Comparison of ENCODE assay signal across 11 cellular contexts in the genomic region with DNA sequence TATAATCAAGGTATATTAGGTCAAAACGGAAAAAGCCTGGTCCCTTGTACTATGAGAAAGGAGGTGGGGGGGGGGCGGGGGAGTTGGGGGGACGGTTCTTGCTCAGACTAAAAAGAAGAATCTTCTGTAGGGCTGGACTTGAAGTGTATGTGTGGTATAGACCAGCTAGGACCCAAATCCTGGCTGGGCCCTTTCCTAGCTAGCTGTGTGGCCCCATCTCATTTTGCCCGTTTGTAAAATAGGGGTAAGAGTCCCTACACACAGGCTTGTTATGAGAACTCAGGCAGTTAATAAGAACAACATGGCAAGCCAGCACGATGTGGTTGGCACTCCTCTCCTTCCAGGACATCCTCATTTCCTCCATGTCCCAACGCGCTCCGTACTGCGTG. TPM values are rescaled to one million over a fixed set of nuclear protein-coding genes. Genes with fewer than 3 reads are reported as not detected.
DNase-seq lines count a peak whose midpoint lies in the region; ATAC-seq, FAIRE-seq and TF ChIP-seq lines count a peak whose summit lies in the region.
"Had no signal": no experiment of that assay in that cellular context is flagged by ENCODE, and none has a peak within 500 bp of the region (broad histone marks: within the 10 kb centered on the region; RNA-seq: fewer than 3 reads in every experiment).

No MANE protein-coding gene starts in this region.

- no peak for DNase-seq in Calu3
- peak in 1 of 2 experiments; percentile 6 for DNase-seq in PC-9
- no peak for DNase-seq in osteocyte (ENCODE audit: extremely low spot score, unreplicated experiment)
- DNase-seq in GM12891 (ENCODE audit: insufficient read length, low spot score), result no peak
- no peak for DNase-seq in SKM-1 treated with dmso at 0.1 percent for 144 hours (lab: John Stamatoyannopoulos, UW; ENCODE audit: unreplicated experiment)
- no peak for DNase-seq in UCSD-AML1 (lab: John Stamatoyannopoulos, UW; ENCODE audit: unreplicated experiment)
- DNase-seq: adrenal gland had no signal

- H3K79me2 ChIP-seq in PC-9 (ENCODE audit: low read depth), result no peaks in the 10 kb centered on the region; the same call in 1 of the 2 replicates

- peak overlapping the region; percentile 98 for H3K4me2 ChIP-seq in PC-9

- H3K27ac ChIP-seq in PC-9 (no peak overlapping the region), esophagus (ENCODE audit: low read depth in 2 of 2, low read length in 1 of 2) (no peak overlapping the region)
- H3K27ac ChIP-seq: adrenal gland, neutrophil had no signal

- no peak for TF ChIP-seq CTCF in Calu3 (IDR thresholded peaks at IDR 0.05; ENCODE audit: unreplicated experiment)
- no peak for TF ChIP-seq CTCF in PC-9 (conservative IDR thresholded peaks at IDR 0.05)
- no peak for TF ChIP-seq CTCF in osteocyte (IDR thresholded peaks at IDR 0.05)

- no peak for ATAC-seq in HG03565 (IDR thresholded peaks at IDR 0.05; ENCODE audit: unreplicated experiment)

- intact Hi-C loops in Calu3 (cut with micrococcal nuclease; ENCODE audit: unreplicated experiment), result no loop called here
- intact Hi-C loops in PC-9 (cut with micrococcal nuclease; ENCODE audit: unreplicated experiment), result loop anchor here (1.0 to 5.0 kb wide), 4 partner anchors 32 to 92 kb away; no protein-coding TSS in a partner anchor

- H3K9me3 ChIP-seq in PC-9 (ENCODE audit: insufficient read depth, low read depth), result no peaks in the 10 kb centered on the region
- no peaks in the 10 kb centered on the region for H3K9me3 ChIP-seq in esophagus (ENCODE audit: control insufficient read depth in 2 of 2, insufficient read depth in 1 of 2, low read depth in 1 of 2, low read length in 1 of 2)
- H3K9me3 ChIP-seq: adrenal gland, neutrophil had no signal

- H3K4me1 ChIP-seq in PC-9 (replicated peaks; ENCODE audit: insufficient read depth) (peaks cover 28% of the 10 kb centered on the region), esophagus (ENCODE audit: control insufficient read depth in 2 of 2, insufficient read depth in 2 of 2, low read length in 1 of 2) (peaks cover 2 to 8% of the 10 kb centered on the region in 2 donors)
- H3K4me1 ChIP-seq: adrenal gland had no signal

- TF ChIP-seq POLR2A in GM12891 (IDR thresholded peaks at IDR 0.05; ENCODE audit: low read depth, low read length), result no peak

- H3K27ac Mint-ChIP-seq in Calu3 (ENCODE audit: unreplicated experiment), result no peak overlapping the region
- H3K27ac Mint-ChIP-seq in osteocyte (ENCODE audit: unreplicated experiment), result peak overlapping the region; percentile 86

- peaks cover 3% of the 10 kb centered on the region; the same call in 1 of the 2 replicates for H4K20me1 ChIP-seq in PC-9 (ENCODE audit: insufficient read depth)

- H3K36me3 Mint-ChIP-seq in Calu3 (ENCODE audit: insufficient read depth, unreplicated experiment) (peaks cover 6% of the 10 kb centered on the region), osteocyte (ENCODE audit: unreplicated experiment) (no peaks in the 10 kb centered on the region)

- peak overlapping the region; percentile 90 for H2AFZ ChIP-seq in PC-9

- H3K27me3 Mint-ChIP-seq in Calu3 (ENCODE audit: unreplicated experiment), result peaks cover 82% of the 10 kb centered on the region
- no peaks in the 10 kb centered on the region for H3K27me3 Mint-ChIP-seq in osteocyte (ENCODE audit: unreplicated experiment)

- CTCF ChIA-PET in Calu3 (lab: Charles Lee) (no interaction called here), PC-9 (lab: Charles Lee) (interaction anchor here (0.7 to 3.3 kb wide), 3 partner anchors 13 to 49 kb away, joined by 3 to 19 read pairs (median 13); no protein-coding TSS in a partner anchor)

- peak overlapping the region; percentile 71 for H3K4me3 Mint-ChIP-seq in Calu3 (ENCODE audit: low read depth, unreplicated experiment)
- H3K4me3 Mint-ChIP-seq in osteocyte (ENCODE audit: unreplicated experiment), result peak overlapping the region; percentile 98

- no peak for FAIRE-seq in GM12891 (lab: Jason Lieb, UNC)
- FAIRE-seq: GM18507 had no signal

- H3K4me3 ChIP-seq in PC-9 (peak overlapping the region; percentile 74), esophagus (ENCODE audit: low read depth in 1 of 2, low read length in 2 of 2) (peak overlapping the region; percentile 49)

- H3K27me3 ChIP-seq in PC-9 (ENCODE audit: insufficient read depth, low read depth) (no peaks in the 10 kb centered on the region), esophagus (ENCODE audit: control insufficient read depth in 1 of 2, insufficient read depth in 2 of 2, low read length in 2 of 2) (peaks cover 0 to 5% of the 10 kb centered on the region in 2 donors)

- H3K4me1 Mint-ChIP-seq in Calu3 (ENCODE audit: low read depth, unreplicated experiment), result peaks cover 6% of the 10 kb centered on the region
- H3K4me1 Mint-ChIP-seq in osteocyte (ENCODE audit: unreplicated experiment), result peaks cover 57% of the 10 kb centered on the region

- POLR2A ChIA-PET in PC-9 (lab: Charles Lee; ENCODE audit: unreplicated experiment), result interaction anchor here (0.5 kb wide), 2 partner anchors 46 to 47 kb away, joined by 3 read pairs; no protein-coding TSS in a partner anchor

- H3K36me3 ChIP-seq in PC-9 (ENCODE audit: low read depth) (no peaks in the 10 kb centered on the region), esophagus (ENCODE audit: control insufficient read depth in 2 of 2, insufficient read depth in 2 of 2, low read length in 1 of 2) (no peaks in the 10 kb centered on the region)
- H3K36me3 ChIP-seq: adrenal gland, neutrophil had no signal

- H3K9me2 ChIP-seq in PC-9 (ENCODE audit: insufficient read depth), result no peaks in the 10 kb centered on the region

- no TSS peak for BruUV-seq in Calu3 (replicated peaks; lab: Mats Ljungman, UMichigan)
- no TSS peak for BruUV-seq in PC-9 (replicated peaks; lab: Mats Ljungman, UMichigan)

- WGBS in esophagus, 2 donors, result 19 to 20% methylated on average over 9 of the region's 9 CpGs

- 0 out of 2 replicates have a peak, but pooled peaks cover 12% of the 10 kb centered on the region for H3F3A ChIP-seq in PC-9 (ENCODE audit: insufficient read depth, low read depth)

- H3K9me3 Mint-ChIP-seq in Calu3 (ENCODE audit: low read depth, unreplicated experiment) (no peaks in the 10 kb centered on the region), osteocyte (ENCODE audit: unreplicated experiment) (no peaks in the 10 kb centered on the region)

TF ChIP-seq in GM12891, 5 proteins besides CTCF, POLR2A, EP300 and RAD21:
- TF ChIP-seq POU2F2 (IDR thresholded peaks at IDR 0.05; ENCODE audit: low read depth, low read length) (no peak), PAX5 (IDR thresholded peaks at IDR 0.05; ENCODE audit: insufficient read depth, low read length, severe bottlenecking) (no peak), TAF1 (IDR thresholded peaks at IDR 0.05; ENCODE audit: low read depth, low read length) (no peak), POLR2AphosphoS5 (IDR thresholded peaks at IDR 0.05; ENCODE audit: low read depth, low read length) (no peak)
TF ChIP-seq in GM12891: peak in this region for 0.

RNA-seq across cellular contexts. Expression of gene EVA1A, which starts 1.1 kb away (rescaled TPM):
- total RNA-seq in Calu3 (2022), result 0.42 TPM in 1 of 2 replicates, not detected in the other
- 10.8 and 18.2 TPM in 2 replicates for total RNA-seq in PC-9 (2021)
- polyA plus RNA-seq in esophagus, result under 1 TPM; 0.71 to 0.94 TPM
- 30.7 and 33.5 TPM in 2 replicates for total RNA-seq in osteocyte
- not detected for polyA plus RNA-seq in GM12891 (2012; ENCODE audit: low read depth, missing spikeins)
